16 cellular contexts compared by ENCODE assay signal in the genomic region with DNA sequence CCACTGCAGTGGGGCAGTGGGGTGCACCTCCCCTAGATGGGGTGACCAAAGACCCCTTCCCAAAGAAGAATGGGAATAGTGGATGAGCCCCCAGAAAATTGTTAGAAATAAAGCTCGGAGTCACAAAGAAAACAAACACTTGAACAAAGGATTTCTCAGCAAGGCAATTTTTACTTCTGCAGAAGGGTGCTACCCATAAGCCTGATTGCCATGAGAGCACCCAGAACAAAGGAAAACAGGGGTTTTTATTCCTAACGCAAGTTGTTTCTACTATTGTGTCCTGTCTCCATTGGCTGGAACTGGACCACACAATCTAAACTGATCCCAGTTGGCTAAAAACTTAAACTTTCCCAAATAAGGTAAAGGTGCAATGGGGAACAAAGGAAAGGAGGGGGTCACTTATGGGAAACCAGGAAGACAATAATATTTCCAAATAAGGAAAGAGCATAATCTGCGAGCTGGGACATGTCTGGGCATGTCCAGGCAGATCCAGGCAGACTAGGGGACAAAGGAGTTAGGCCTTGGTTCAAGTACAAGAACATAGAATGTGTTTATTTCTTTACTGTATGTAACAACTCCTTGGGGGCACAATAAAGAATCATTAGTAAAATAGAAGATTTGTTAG. TPM values are rescaled to one million over a fixed set of nuclear protein-coding genes. Genes with fewer than 3 reads are reported as not detected.
DNase-seq lines count a peak whose midpoint lies in the region; ATAC-seq and TF ChIP-seq lines count a peak whose summit lies in the region.
"Had no signal": no experiment of that assay in that cellular context is flagged by ENCODE, and none has a peak within 500 bp of the region (broad histone marks: within the 10 kb centered on the region; RNA-seq: fewer than 3 reads in every experiment).

No MANE protein-coding gene starts in this region.

- no peak for TF ChIP-seq CTCF in epithelial cell of esophagus (IDR thresholded peaks at IDR 0.05; ENCODE audit: insufficient read depth, low read depth, low read length, missing control alignments)
- no peak for TF ChIP-seq CTCF in spleen (IDR thresholded peaks at IDR 0.05 in 8 of 11, conservative IDR thresholded peaks at IDR 0.05 in 3 of 11)
- TF ChIP-seq CTCF in tibial artery (IDR thresholded peaks at IDR 0.05): no peak

- H3K4me3 ChIP-seq in epithelial cell of esophagus (ENCODE audit: low read length) (no peak overlapping the region), spleen (no peak overlapping the region), tibial artery (no peak overlapping the region)
- H3K4me3 ChIP-seq: uterus had no signal

- no peaks in the 10 kb centered on the region for H3K27me3 ChIP-seq in spleen (replicated peaks in 1 of 7)
- no peaks in the 10 kb centered on the region for H3K27me3 ChIP-seq in tibial artery
- H3K27me3 ChIP-seq: uterus had no signal

- H3K36me3 ChIP-seq in spleen (no peaks in the 10 kb centered on the region), tibial artery (no peaks in the 10 kb centered on the region)
- H3K36me3 ChIP-seq: neutrophil, uterus had no signal

- no peaks in the 10 kb centered on the region for H3K4me1 ChIP-seq in spleen
- H3K4me1 ChIP-seq in tibial artery: no peaks in the 10 kb centered on the region
- H3K4me1 ChIP-seq: uterus had no signal

- no peak overlapping the region for H3K27ac ChIP-seq in spleen
- no peak overlapping the region for H3K27ac ChIP-seq in tibial artery
- H3K27ac ChIP-seq: neutrophil, uterus had no signal

- H3K9me3 ChIP-seq in spleen (peaks cover 0 to 66% (median 35%) of the 10 kb centered on the region in 8 donors), tibial artery (peaks cover 0 to 14% (median 7%) of the 10 kb centered on the region in 3 donors)

- ATAC-seq in GM19324 (IDR thresholded peaks at IDR 0.05; ENCODE audit: low FRiP score, unreplicated experiment): no peak
- ATAC-seq: right cardiac atrium had no signal

- DNase-seq in NCI-H2171 treated with DMSO at 0.1 percent for 48 hours (lab: John Stamatoyannopoulos, UW): peak; percentile 1
- no peak for DNase-seq in NCI-H2171 (lab: John Stamatoyannopoulos, UW)
- DNase-seq in Caki2 (ENCODE audit: low read depth): peak; percentile 33
- DNase-seq in MV-4-11 (lab: John Stamatoyannopoulos, UW): peak; percentile 17
- DNase-seq in epithelial cell of esophagus (ENCODE audit: low read depth): peak; percentile 17
- DNase-seq in spleen: no peak
- no peak for DNase-seq in tibial artery
- DNase-seq: activated CD8-positive, alpha-beta memory T cell treated with anti-CD3 and anti-CD28 coated beads for 24 hours; activated effector memory CD4-positive, alpha-beta T cell treated with Interleukin-2 at 50 U/mL for 16 hours; aorta; NCI-H1092 treated with DMSO at 0.1 percent for 48 hours; NCI-H226; right cardiac atrium; uterus had no signal

- WGBS in spleen, 5 donors: 33 to 63% (median 59%) methylated on average over 3 of the region's 3 CpGs

- intact Hi-C loops in spleen (cut with DNase I; ENCODE audit: low total_unique reads) (no loop called here), tibial artery (cut with DNase I; ENCODE audit: low total_unique reads) (no loop called here)

- in situ Hi-C loops in Caki2 (cut with HindIII; ENCODE audit: low pct_unique_long_range_greater_than_20kb, low sequenced_read_pairs): no loop called here

- no peak for TF ChIP-seq POLR2A in spleen (IDR thresholded peaks at IDR 0.05)

RNA-seq across cellular contexts. Expression of a gene that starts 20.0 kb away (rescaled TPM):
- total RNA-seq in Caki2 (2014; rRNA removed; shearing (Covaris generic); ENCODE audit: low replicate concordance): 379 and 544 TPM in 2 replicates
- 1,000 to 10,000 TPM; 3,415 to 5,675 (median 4,969) TPM for total RNA-seq in spleen
- polyA plus RNA-seq in spleen: 1,000 to 10,000 TPM; 2,503 to 3,140 (median 2,736) TPM

Comparison
In these comparisons a context has a peak if more than half of its experiments do, and no peak if none do; other contexts are left out.
1. DNase-seq: peak in NCI-H2171 treated with DMSO at 0.1 percent for 48 hours (single experiment), Caki2 (single experiment), MV-4-11 (single experiment) and epithelial cell of esophagus (single experiment); none in NCI-H2171 (single experiment), spleen (single experiment) and tibial artery (0 of 2).